8 cellular contexts compared by ENCODE assay signal in genomic region chr1:92299477-92300125, GRCh38. TPM values are rescaled to one million over a fixed set of nuclear protein-coding genes. Genes with fewer than 3 reads are reported as not detected.
A peak's percentile ranks its signal among the peaks of the same experiment; 100 is the strongest.
DNase-seq lines count a peak whose midpoint lies in the region; ATAC-seq and TF ChIP-seq lines count a peak whose summit lies in the region.

No MANE protein-coding gene starts in this region.

- CTCF ChIA-PET in activated CD4-positive, alpha-beta T cell treated with anti-CD3 and anti-CD28 coated beads, Interleukin-2, amount 10 ng/mL, durations not matched to agents 7 days and 5 days (lab: Charles Lee) = interaction anchor here (0.6 to 2.4 kb wide), 4 partner anchors 11 to 724 kb away, joined by 3 to 7 read pairs (median 4); no protein-coding TSS in a partner anchor
- CTCF ChIA-PET in T-cell (lab: Charles Lee) = interaction anchor here (0.5 to 1.8 kb wide), 4 partner anchors 11 to 663 kb away, joined by 3 to 8 read pairs (median 4); no protein-coding TSS in a partner anchor

- H3K27ac Mint-ChIP-seq in activated CD4-positive, alpha-beta T cell treated with anti-CD3 and anti-CD28 coated beads, Interleukin-2, amount 10 ng/mL, durations not matched to agents 7 days and 5 days = peak overlapping the region; percentile 94
- peak overlapping the region; percentile 92 to 93 for H3K27ac Mint-ChIP-seq in T-cell

- H3K4me1 Mint-ChIP-seq in activated CD4-positive, alpha-beta T cell treated with anti-CD3 and anti-CD28 coated beads, Interleukin-2, amount 10 ng/mL, durations not matched to agents 7 days and 5 days = peaks cover 51% of the 10 kb centered on the region
- peaks cover 39 to 47% (median 44%) of the 10 kb centered on the region in 3 donors for H3K4me1 Mint-ChIP-seq in T-cell

- no peak for TF ChIP-seq CTCF in fibroblast of pulmonary artery (IDR thresholded peaks at IDR 0.05; ENCODE audit: low read length, missing control alignments)
- no peak for TF ChIP-seq CTCF in sigmoid colon (IDR thresholded peaks at IDR 0.05)

- no peaks in the 10 kb centered on the region for H3K9me3 ChIP-seq in sigmoid colon

- TF ChIP-seq EP300 in sigmoid colon (IDR thresholded peaks at IDR 0.05) = no peak

- WGBS in sigmoid colon, 2 donors = 12 to 32% methylated on average over 9 of the region's 9 CpGs

- ATAC-seq in T-cell (replicated peaks in 1 of 4) = no peak
- no peak for ATAC-seq in GM18519 (IDR thresholded peaks at IDR 0.05; ENCODE audit: low FRiP score, unreplicated experiment)
- no peak for ATAC-seq in esophagus mucosa

- intact Hi-C loops in sigmoid colon (cut with DNase I) = loop anchor here (5.0 kb wide), 2 partner anchors 797 to 897 kb away; partner anchors contain the start of genes CDC7 and HFM1

- peaks cover 0 to 12% (median under 1%) of the 10 kb centered on the region in 4 donors for H3K36me3 ChIP-seq in sigmoid colon

- H3K4me3 ChIP-seq in fibroblast of pulmonary artery (replicated peaks; ENCODE audit: low read depth, low read length) = peak overlapping the region; percentile 84
- H3K4me3 ChIP-seq in sigmoid colon = peak overlapping the region; percentile 69 to 83 (median 80)

- no peaks in the 10 kb centered on the region for H3K27me3 ChIP-seq in sigmoid colon

- peaks cover 0 to 28% (median 16%) of the 10 kb centered on the region in 4 donors for H3K4me1 ChIP-seq in sigmoid colon

- peak overlapping the region; percentile 87 to 96 (median 94) for H3K27ac ChIP-seq in sigmoid colon

- TF ChIP-seq POLR2A in sigmoid colon (IDR thresholded peaks at IDR 0.05) = no peak

- H3K4me3 Mint-ChIP-seq in activated CD4-positive, alpha-beta T cell treated with anti-CD3 and anti-CD28 coated beads, Interleukin-2, amount 10 ng/mL, durations not matched to agents 7 days and 5 days = peak overlapping the region; percentile 98
- peak overlapping the region; percentile 91 to 98 (median 96) for H3K4me3 Mint-ChIP-seq in T-cell

- DNase-seq in activated CD4-positive, alpha-beta T cell treated with anti-CD3 and anti-CD28 coated beads, Interleukin-2, amount 10 ng/mL, durations not matched to agents 7 days and 5 days = no peak
- DNase-seq in activated CD4-positive, alpha-beta T cell treated with anti-CD3 and anti-CD28 coated beads, Interleukin-2, amount 50 U/mL, for 4 hours = no peak
- DNase-seq in T-cell (no peak), fibroblast of pulmonary artery (ENCODE audit: low read depth) (peak; percentile 13), sigmoid colon (no peak), inferior parietal cortex (ENCODE audit: extremely low spot score) (no peak)

- H3K27me3 Mint-ChIP-seq in activated CD4-positive, alpha-beta T cell treated with anti-CD3 and anti-CD28 coated beads, Interleukin-2, amount 10 ng/mL, durations not matched to agents 7 days and 5 days = no peaks in the 10 kb centered on the region
- no peaks in the 10 kb centered on the region for H3K27me3 Mint-ChIP-seq in T-cell

- POLR2A ChIA-PET in activated CD4-positive, alpha-beta T cell treated with anti-CD3 and anti-CD28 coated beads, Interleukin-2, amount 10 ng/mL, durations not matched to agents 7 days and 5 days (lab: Charles Lee) = no interaction called here
- POLR2A ChIA-PET in T-cell (lab: Charles Lee) = no interaction called here

- H3K9me3 Mint-ChIP-seq in activated CD4-positive, alpha-beta T cell treated with anti-CD3 and anti-CD28 coated beads, Interleukin-2, amount 10 ng/mL, durations not matched to agents 7 days and 5 days = no peaks in the 10 kb centered on the region
- H3K9me3 Mint-ChIP-seq in T-cell = no peaks in the 10 kb centered on the region

- H3K36me3 Mint-ChIP-seq in activated CD4-positive, alpha-beta T cell treated with anti-CD3 and anti-CD28 coated beads, Interleukin-2, amount 10 ng/mL, durations not matched to agents 7 days and 5 days (ENCODE audit: low read depth) = peaks cover 32% of the 10 kb centered on the region
- H3K36me3 Mint-ChIP-seq in T-cell = peaks cover 24% of the 10 kb centered on the region

RNA-seq across cellular contexts. Expression of gene RPAP2, which starts 0.7 kb away (rescaled TPM):
- 10 to 100 TPM; 28.1 to 35.3 TPM for total RNA-seq in activated CD4-positive, alpha-beta T cell treated with anti-CD3 and anti-CD28 coated beads, Interleukin-2, amount 10 ng/mL, durations not matched to agents 7 days and 5 days
- total RNA-seq in T-cell (10 to 100 TPM; 24.7 to 31.7 (median 29.9) TPM), sigmoid colon (10 to 100 TPM; 11.1 to 21.2 (median 15.3) TPM), esophagus mucosa (20.3 TPM)
- polyA plus RNA-seq in sigmoid colon = 1 to 10 TPM; 3.5 to 6.2 (median 5.4) TPM

RNA-seq across cellular contexts. Expression of gene GLMN, which starts 0.8 kb away (rescaled TPM):
- total RNA-seq in activated CD4-positive, alpha-beta T cell treated with anti-CD3 and anti-CD28 coated beads, Interleukin-2, amount 10 ng/mL, durations not matched to agents 7 days and 5 days = 10 to 100 TPM; 14.2 to 18.2 TPM
- total RNA-seq in T-cell (10 to 100 TPM in 4 of 5 donors, 1 to 10 TPM in 1; 9.8 to 15.0 (median 11.1) TPM), sigmoid colon (10 to 100 TPM in 2 of 4 donors, 1 to 10 TPM in 2; 7.2 to 17.6 (median 9.8) TPM), esophagus mucosa (8.9 TPM)
- 1 to 10 TPM; 2.8 to 7.8 (median 5.2) TPM for polyA plus RNA-seq in sigmoid colon
